Comparison of ENCODE assay signal across 17 cellular contexts in genomic region chr3:194588236-194588635, GRCh38.
"Had no signal": no experiment of that assay in that cellular context is flagged by ENCODE, and none has a peak within 500 bp of the region (broad histone marks: within the 10 kb centered on the region; RNA-seq: fewer than 3 reads in every experiment).

No MANE protein-coding gene starts in this region.

- H3K4me3 Mint-ChIP-seq: activated CD8-positive, alpha-beta T cell treated with anti-CD3 and anti-CD28 coated beads, Interleukin-2, amount 10 ng/mL, durations not matched to agents 7 days and 5 days; activated naive CD4-positive, alpha-beta T cell treated with anti-CD3 and anti-CD28 coated beads, Interleukin-2, amount 10 ng/mL, durations not matched to agents 7 days and 5 days; activated T-cell treated with anti-CD3 and anti-CD28 coated beads, Interleukin-2, amount 50 U/mL, for 24 hours; endodermal cell; immature natural killer cell; naive thymus-derived CD4-positive, alpha-beta T cell; T-cell had no signal

- H3K27me3 ChIP-seq: dorsolateral prefrontal cortex, gastrocnemius medialis, thyroid gland had no signal

- H3K27ac ChIP-seq: gastrocnemius medialis had no signal

- DNase-seq: activated CD4-positive, alpha-beta T cell treated with anti-CD3 and anti-CD28 coated beads for 48 hours; activated CD4-positive, CD25-positive, alpha-beta regulatory T cell; activated CD8-positive, alpha-beta T cell treated with anti-CD3 and anti-CD28 coated beads, Interleukin-2, amount 10 ng/mL, durations not matched to agents 7 days and 5 days; activated naive CD4-positive, alpha-beta T cell treated with anti-CD3 and anti-CD28 coated beads, Interleukin-2, amount 10 ng/mL, durations not matched to agents 7 days and 5 days; activated T-cell treated with anti-CD3 and anti-CD28 coated beads, Interleukin-2, amount 50 U/mL, for 24 hours; aorta; dorsolateral prefrontal cortex; endodermal cell; erythroblast; gastrocnemius medialis; immature natural killer cell; naive thymus-derived CD4-positive, alpha-beta T cell; SK-N-SH; stimulated activated naive CD4-positive, alpha-beta T cell; T-cell; T-helper 9 cell had no signal

- H3K36me3 ChIP-seq: gastrocnemius medialis, thyroid gland had no signal

- H3K27ac Mint-ChIP-seq: activated CD8-positive, alpha-beta T cell treated with anti-CD3 and anti-CD28 coated beads, Interleukin-2, amount 10 ng/mL, durations not matched to agents 7 days and 5 days; activated naive CD4-positive, alpha-beta T cell treated with anti-CD3 and anti-CD28 coated beads, Interleukin-2, amount 10 ng/mL, durations not matched to agents 7 days and 5 days; activated T-cell treated with anti-CD3 and anti-CD28 coated beads, Interleukin-2, amount 50 U/mL, for 24 hours; endodermal cell; T-cell had no signal

- H3K27me3 Mint-ChIP-seq: activated naive CD4-positive, alpha-beta T cell treated with anti-CD3 and anti-CD28 coated beads, Interleukin-2, amount 10 ng/mL, durations not matched to agents 7 days and 5 days; activated T-cell treated with anti-CD3 and anti-CD28 coated beads, Interleukin-2, amount 50 U/mL, for 24 hours; naive thymus-derived CD4-positive, alpha-beta T cell; T-cell had no signal

- ATAC-seq: activated CD8-positive, alpha-beta T cell treated with anti-CD3 and anti-CD28 coated beads, Interleukin-2, amount 10 ng/mL, durations not matched to agents 7 days and 5 days; gastrocnemius medialis; naive thymus-derived CD4-positive, alpha-beta T cell; T-cell had no signal

- H3K4me3 ChIP-seq: dorsolateral prefrontal cortex, gastrocnemius medialis, thyroid gland had no signal

- H3K9me3 ChIP-seq: gastrocnemius medialis, SK-N-SH, thyroid gland had no signal

- H3K9me3 Mint-ChIP-seq: activated naive CD4-positive, alpha-beta T cell treated with anti-CD3 and anti-CD28 coated beads, Interleukin-2, amount 10 ng/mL, durations not matched to agents 7 days and 5 days; activated T-cell treated with anti-CD3 and anti-CD28 coated beads, Interleukin-2, amount 50 U/mL, for 24 hours; endodermal cell; immature natural killer cell had no signal
